8 cellular contexts compared by ENCODE assay signal in genomic region chr3:187150599-187150998, GRCh38. TPM values are rescaled to one million over a fixed set of nuclear protein-coding genes. Genes with fewer than 3 reads are reported as not detected.
DNase-seq lines count a peak whose midpoint lies in the region; ATAC-seq and TF ChIP-seq lines count a peak whose summit lies in the region.

No MANE protein-coding gene starts in this region.

- peaks cover 36% of the 10 kb centered on the region for H3K9me3 Mint-ChIP-seq in nephron progenitor cell

- in situ Hi-C loops in GM13977 (cut with MboI; ENCODE audit: low pct_unique_long_range_greater_than_20kb, low sequenced_read_pairs, unreplicated experiment): no loop called here
- in situ Hi-C loops in SK-MEL-5 (cut with HindIII; ENCODE audit: low pct_unique_long_range_greater_than_20kb, low sequenced_read_pairs): no loop called here

- H3K27ac Mint-ChIP-seq in nephron progenitor cell: no peak overlapping the region

- ATAC-seq in HG02642 (IDR thresholded peaks at IDR 0.05; ENCODE audit: poor library complexity, unreplicated experiment): no peak
- ATAC-seq in HG03521 (IDR thresholded peaks at IDR 0.05; ENCODE audit: unreplicated experiment): no peak

- no peaks in the 10 kb centered on the region for H3K4me1 Mint-ChIP-seq in nephron progenitor cell

- no peak overlapping the region for H3K4me3 Mint-ChIP-seq in nephron progenitor cell

- peaks cover 5% of the 10 kb centered on the region for H3K36me3 Mint-ChIP-seq in nephron progenitor cell (ENCODE audit: low read depth)

- peak; percentile 52 for TF ChIP-seq CTCF in GM13977 (IDR thresholded peaks at IDR 0.05; ENCODE audit: extremely low read depth, insufficient read depth, missing control alignments)
- TF ChIP-seq CTCF in nephron progenitor cell (IDR thresholded peaks at IDR 0.05): no peak

- no peaks in the 10 kb centered on the region for H3K27me3 Mint-ChIP-seq in nephron progenitor cell (ENCODE audit: low read depth, poor library complexity)

- DNase-seq in GM13977 (ENCODE audit: low spot score) (no peak), SK-MEL-5 (ENCODE audit: low read depth, low spot score) (peak; percentile 63), iPS-NIHi7 (ENCODE audit: extremely low spot score) (no peak), nephron progenitor cell (no peak)
- peak; percentile 68 for DNase-seq in activated naive CD4-positive, alpha-beta T cell treated with anti-CD3 and anti-CD28 coated beads, Interleukin-2, amount 50 U/mL, for 16 hours
- peak; percentile 80 for DNase-seq in stimulated activated CD4-positive, alpha-beta T cell treated with anti-CD3 and anti-CD28 coated beads, Interleukin-15, amount 100 ng/mL, for 24 hours

RNA-seq across cellular contexts. Expression of gene RPL39L, which starts 11.3 kb away (rescaled TPM):
- 33.8 and 35.6 TPM in 2 replicates for total RNA-seq in SK-MEL-5 (2014; rRNA removed; shearing (Covaris generic))
- 26.0 and 32.5 TPM in 2 replicates for polyA plus RNA-seq in SK-MEL-5 (2015; cell fraction: cytosol; rRNA removed)
- polyA plus RNA-seq in SK-MEL-5 (2015; cell fraction: nucleus; rRNA removed): 0.87 and 9.3 TPM in 2 replicates

RNA-seq across cellular contexts. Expression of gene RTP1, which starts 46.7 kb away (rescaled TPM):
- total RNA-seq in SK-MEL-5 (2014; rRNA removed; shearing (Covaris generic)): not detected in 2 replicates
- not detected in 2 replicates for polyA plus RNA-seq in SK-MEL-5 (2015; cell fraction: cytosol; rRNA removed)
- not detected in 2 replicates for polyA plus RNA-seq in SK-MEL-5 (2015; cell fraction: nucleus; rRNA removed)

Comparison
In these comparisons a context has a peak if more than half of its experiments do, and no peak if none do; other contexts are left out.
1. DNase-seq: peak in SK-MEL-5 (single experiment), activated naive CD4-positive, alpha-beta T cell treated with anti-CD3 and anti-CD28 coated beads, Interleukin-2, amount 50 U/mL, for 16 hours (single experiment) and stimulated activated CD4-positive, alpha-beta T cell treated with anti-CD3 and anti-CD28 coated beads, Interleukin-15, amount 100 ng/mL, for 24 hours (single experiment); none in GM13977 (single experiment), iPS-NIHi7 (single experiment) and nephron progenitor cell (single experiment).